In genomic region chr11:66126808-66127555, GRCh38 we compare ENCODE assay signal across 7 cellular contexts. TPM values are rescaled to one million over a fixed set of nuclear protein-coding genes. Genes with fewer than 3 reads are reported as not detected.
A peak's percentile ranks its signal among the peaks of the same experiment; 100 is the strongest.
DNase-seq lines count a peak whose midpoint lies in the region; ATAC-seq and TF ChIP-seq lines count a peak whose summit lies in the region.

No MANE protein-coding gene starts in this region.

- CTCF ChIA-PET in activated CD8-positive, alpha-beta T cell treated with anti-CD3 and anti-CD28 coated beads for 36 hours (lab: Charles Lee): interaction anchor here (0.5 to 1.9 kb wide), 18 partner anchors 9 to 238 kb away, joined by 3 to 14 read pairs (median 4); no protein-coding TSS in a partner anchor

- no peaks in the 10 kb centered on the region for H3K27me3 Mint-ChIP-seq in activated CD8-positive, alpha-beta T cell treated with anti-CD3 and anti-CD28 coated beads for 36 hours
- H3K27me3 Mint-ChIP-seq in effector memory CD8-positive, alpha-beta T cell: no peaks in the 10 kb centered on the region

- H3K27me3 ChIP-seq in MM.1S (replicated peaks; ENCODE audit: insufficient read depth, low read length): no peaks in the 10 kb centered on the region

- no peak overlapping the region for H2AFZ ChIP-seq in MM.1S (ENCODE audit: low read length)

- TF ChIP-seq CTCF in activated CD8-positive, alpha-beta T cell treated with anti-CD3 and anti-CD28 coated beads for 36 hours (IDR thresholded peaks at IDR 0.05): no peak
- no peak for TF ChIP-seq CTCF in MM.1S (IDR thresholded peaks at IDR 0.05; ENCODE audit: low read length)

- POLR2A ChIA-PET in activated CD8-positive, alpha-beta T cell treated with anti-CD3 and anti-CD28 coated beads for 36 hours (lab: Charles Lee): interaction anchor here (0.5 to 1.7 kb wide), 13 partner anchors 8 to 81 kb away, joined by 3 to 10 read pairs (median 4); partner anchors contain the start of gene PACS1

- peak overlapping the region; percentile 72 for H3K4me3 Mint-ChIP-seq in activated CD8-positive, alpha-beta T cell treated with anti-CD3 and anti-CD28 coated beads for 36 hours
- peak overlapping the region; percentile 45 to 72 for H3K4me3 Mint-ChIP-seq in effector memory CD8-positive, alpha-beta T cell
- peak overlapping the region; percentile 67 for H3K4me3 Mint-ChIP-seq in stimulated activated effector memory CD8-positive, alpha-beta T cell treated with anti-CD3 and anti-CD28 coated beads, Interleukin-12 subunit alpha, Interleukin-12 subunit beta, amount 100 ng/mL, for 72 hours

- intact Hi-C loops in activated CD8-positive, alpha-beta T cell treated with anti-CD3 and anti-CD28 coated beads for 36 hours (cut with micrococcal nuclease): loop anchor here (2.0 kb wide), 1 partner anchor 58 kb away; no protein-coding TSS in a partner anchor

- no peaks in the 10 kb centered on the region for H3K9me3 Mint-ChIP-seq in activated CD8-positive, alpha-beta T cell treated with anti-CD3 and anti-CD28 coated beads for 36 hours
- no peaks in the 10 kb centered on the region for H3K9me3 Mint-ChIP-seq in effector memory CD8-positive, alpha-beta T cell
- no peaks in the 10 kb centered on the region for H3K9me3 Mint-ChIP-seq in stimulated activated effector memory CD8-positive, alpha-beta T cell treated with anti-CD3 and anti-CD28 coated beads, Interleukin-12 subunit alpha, Interleukin-12 subunit beta, amount 100 ng/mL, for 72 hours

- peak overlapping the region; percentile 96 for H3K27ac Mint-ChIP-seq in activated CD8-positive, alpha-beta T cell treated with anti-CD3 and anti-CD28 coated beads for 36 hours
- peak overlapping the region; percentile 39 to 93 for H3K27ac Mint-ChIP-seq in effector memory CD8-positive, alpha-beta T cell
- H3K27ac Mint-ChIP-seq in stimulated activated effector memory CD8-positive, alpha-beta T cell treated with anti-CD3 and anti-CD28 coated beads, Interleukin-12 subunit alpha, Interleukin-12 subunit beta, amount 100 ng/mL, for 72 hours: peak overlapping the region; percentile 84

- H3K4me3 ChIP-seq in MM.1S (ENCODE audit: low read length): no peak overlapping the region

- ATAC-seq in GM18907 (IDR thresholded peaks at IDR 0.05; ENCODE audit: unreplicated experiment): peak; percentile 55
- ATAC-seq in activated CD8-positive, alpha-beta T cell treated with anti-CD3 and anti-CD28 coated beads for 36 hours: peak; percentile 89
- ATAC-seq in effector memory CD8-positive, alpha-beta T cell (replicated peaks): peak; percentile 94
- peak; percentile 88 for ATAC-seq in stimulated activated effector memory CD8-positive, alpha-beta T cell treated with anti-CD3 and anti-CD28 coated beads, Interleukin-12 subunit alpha, Interleukin-12 subunit beta, amount 100 ng/mL, for 72 hours

- H3K79me2 ChIP-seq in MM.1S (ENCODE audit: low read length): peaks cover 3% of the 10 kb centered on the region

- peaks cover 76% of the 10 kb centered on the region for H3K4me1 Mint-ChIP-seq in activated CD8-positive, alpha-beta T cell treated with anti-CD3 and anti-CD28 coated beads for 36 hours (ENCODE audit: low read depth)
- H3K4me1 Mint-ChIP-seq in effector memory CD8-positive, alpha-beta T cell (ENCODE audit: low read depth in 2 of 2): peaks cover 39 to 59% of the 10 kb centered on the region in 2 donors
- peaks cover 45% of the 10 kb centered on the region for H3K4me1 Mint-ChIP-seq in stimulated activated effector memory CD8-positive, alpha-beta T cell treated with anti-CD3 and anti-CD28 coated beads, Interleukin-12 subunit alpha, Interleukin-12 subunit beta, amount 100 ng/mL, for 72 hours

- no peaks in the 10 kb centered on the region for H3K9me2 ChIP-seq in MM.1S (replicated peaks; ENCODE audit: insufficient read depth, low read length)

- H3K27ac ChIP-seq in MM.1S (ENCODE audit: low read length): no peak overlapping the region

- H4K20me1 ChIP-seq in MM.1S (ENCODE audit: insufficient read depth, low read length): no peaks in the 10 kb centered on the region

- H3K9me3 ChIP-seq in MM.1S (replicated peaks; ENCODE audit: insufficient read depth, low read length): no peaks in the 10 kb centered on the region

- H3K4me1 ChIP-seq in MM.1S (ENCODE audit: low read length): no peaks in the 10 kb centered on the region

- H3K4me2 ChIP-seq in MM.1S (ENCODE audit: low read depth, low read length): no peak overlapping the region

- no peaks in the 10 kb centered on the region for H3K36me3 ChIP-seq in MM.1S (replicated peaks; ENCODE audit: insufficient read depth, low read length)

- H3K36me3 Mint-ChIP-seq in activated CD8-positive, alpha-beta T cell treated with anti-CD3 and anti-CD28 coated beads for 36 hours (ENCODE audit: low read depth): peaks cover 1% of the 10 kb centered on the region
- H3K36me3 Mint-ChIP-seq in effector memory CD8-positive, alpha-beta T cell (ENCODE audit: insufficient read depth): no peaks in the 10 kb centered on the region
- H3K36me3 Mint-ChIP-seq in stimulated activated effector memory CD8-positive, alpha-beta T cell treated with anti-CD3 and anti-CD28 coated beads, Interleukin-12 subunit alpha, Interleukin-12 subunit beta, amount 100 ng/mL, for 72 hours: peaks cover 7% of the 10 kb centered on the region

- no peak overlapping the region for H3K9ac ChIP-seq in MM.1S (ENCODE audit: low read length)

- DNase-seq in NCI-H128 (lab: John Stamatoyannopoulos, UW; ENCODE audit: unreplicated experiment): peak; percentile 5
- peak; percentile 81 for DNase-seq in activated CD8-positive, alpha-beta T cell treated with anti-CD3 and anti-CD28 coated beads for 36 hours
- DNase-seq in effector memory CD8-positive, alpha-beta T cell: peak; percentile 28 to 49 (median 39)
- DNase-seq in myocyte (ENCODE audit: low read depth): peak; percentile 47
- peak in 1 of 2 donors; percentile 65 for DNase-seq in stimulated activated effector memory CD8-positive, alpha-beta T cell treated with anti-CD3 and anti-CD28 coated beads, Interleukin-12 subunit alpha, Interleukin-12 subunit beta, amount 100 ng/mL, for 72 hours (ENCODE audit: low spot score in 2 of 2)
- no peak for DNase-seq in MM.1S

- H3F3A ChIP-seq in MM.1S (ENCODE audit: insufficient read depth, low read length): no peaks in the 10 kb centered on the region

RNA-seq across cellular contexts. Expression of gene PACS1, which starts 56.9 kb away (rescaled TPM):
- 10 to 100 TPM; 76.3 to 78.3 TPM for total RNA-seq in activated CD8-positive, alpha-beta T cell treated with anti-CD3 and anti-CD28 coated beads for 36 hours
- total RNA-seq in myocyte: 25.4 and 26.6 TPM in 2 replicates
- 60.5 TPM for polyA plus RNA-seq in myocyte (2012)
